Comparison of ENCODE assay signal across 8 cellular contexts in genomic region chr6:131116755-131117360, GRCh38. TPM values are rescaled to one million over a fixed set of nuclear protein-coding genes. Genes with fewer than 3 reads are reported as not detected.
DNase-seq lines count a peak whose midpoint lies in the region; ATAC-seq and TF ChIP-seq lines count a peak whose summit lies in the region.

No MANE protein-coding gene starts in this region.

- no peaks in the 10 kb centered on the region for H3K9me2 ChIP-seq in GM23338 (ENCODE audit: insufficient read depth)

- CTCF ChIA-PET in activated naive CD4-positive, alpha-beta T cell treated with anti-CD3 and anti-CD28 coated beads for 36 hours (lab: Charles Lee): interaction anchor here (0.5 to 6.4 kb wide), 14 partner anchors 9 to 436 kb away, joined by 3 to 104 read pairs (median 3); no protein-coding TSS in a partner anchor

- H3K27ac Mint-ChIP-seq in CD4-positive, CD25-positive, alpha-beta regulatory T cell: no peak overlapping the region
- H3K27ac Mint-ChIP-seq in GM23338: no peak overlapping the region
- no peak overlapping the region for H3K27ac Mint-ChIP-seq in activated naive CD4-positive, alpha-beta T cell treated with anti-CD3 and anti-CD28 coated beads for 36 hours

- no peak overlapping the region for H3K9ac ChIP-seq in smooth muscle cell (ENCODE audit: low read depth)

- H3K4me1 Mint-ChIP-seq in CD4-positive, CD25-positive, alpha-beta regulatory T cell: no peaks in the 10 kb centered on the region
- peaks cover under 1% of the 10 kb centered on the region; the same call in 2 of the 3 replicates for H3K4me1 Mint-ChIP-seq in GM23338
- no peaks in the 10 kb centered on the region for H3K4me1 Mint-ChIP-seq in activated naive CD4-positive, alpha-beta T cell treated with anti-CD3 and anti-CD28 coated beads for 36 hours (ENCODE audit: low read depth)

- H3K27me3 Mint-ChIP-seq in CD4-positive, CD25-positive, alpha-beta regulatory T cell: peaks cover 26% of the 10 kb centered on the region
- peaks cover 3% of the 10 kb centered on the region for H3K27me3 Mint-ChIP-seq in GM23338 (ENCODE audit: insufficient read depth, low read depth, poor library complexity)
- H3K27me3 Mint-ChIP-seq in activated naive CD4-positive, alpha-beta T cell treated with anti-CD3 and anti-CD28 coated beads for 36 hours (ENCODE audit: low read depth): no peaks in the 10 kb centered on the region

- H3K4me2 ChIP-seq in GM23338 (no peak overlapping the region), smooth muscle cell (no peak overlapping the region)

- H3K27me3 ChIP-seq in CD4-positive, CD25-positive, alpha-beta regulatory T cell (ENCODE audit: control insufficient read depth, insufficient read depth, low read length): no peaks in the 10 kb centered on the region
- no peaks in the 10 kb centered on the region for H3K27me3 ChIP-seq in GM23338 (ENCODE audit: insufficient read depth)
- no peaks in the 10 kb centered on the region for H3K27me3 ChIP-seq in smooth muscle cell (ENCODE audit: low read depth)

- no peaks in the 10 kb centered on the region for H3K9me3 Mint-ChIP-seq in CD4-positive, CD25-positive, alpha-beta regulatory T cell
- H3K9me3 Mint-ChIP-seq in GM23338: peaks cover 9% of the 10 kb centered on the region
- H3K9me3 Mint-ChIP-seq in activated naive CD4-positive, alpha-beta T cell treated with anti-CD3 and anti-CD28 coated beads for 36 hours: no peaks in the 10 kb centered on the region

- no peaks in the 10 kb centered on the region for H3K36me3 ChIP-seq in CD4-positive, CD25-positive, alpha-beta regulatory T cell (ENCODE audit: control insufficient read depth, insufficient read depth, low read length)
- H3K36me3 ChIP-seq in GM23338 (ENCODE audit: insufficient read depth) (no peaks in the 10 kb centered on the region), smooth muscle cell (ENCODE audit: low read depth) (no peaks in the 10 kb centered on the region)

- H3K4me3 ChIP-seq in CD4-positive, CD25-positive, alpha-beta regulatory T cell (ENCODE audit: low read depth, low read length): no peak overlapping the region
- no peak overlapping the region for H3K4me3 ChIP-seq in GM23338
- H3K4me3 ChIP-seq in fibroblast of the aortic adventitia (ENCODE audit: low read depth, low read length): no peak overlapping the region
- no peak overlapping the region for H3K4me3 ChIP-seq in smooth muscle cell

- no peak for ATAC-seq in CD4-positive, CD25-positive, alpha-beta regulatory T cell (ENCODE audit: low read depth in 2 of 2)
- no peak for ATAC-seq in GM23338

- no peak overlapping the region for H3K4me3 Mint-ChIP-seq in CD4-positive, CD25-positive, alpha-beta regulatory T cell
- H3K4me3 Mint-ChIP-seq in GM23338: no peak overlapping the region
- no peak overlapping the region for H3K4me3 Mint-ChIP-seq in activated naive CD4-positive, alpha-beta T cell treated with anti-CD3 and anti-CD28 coated beads for 36 hours

- intact Hi-C loops in activated naive CD4-positive, alpha-beta T cell treated with anti-CD3 and anti-CD28 coated beads for 36 hours (cut with micrococcal nuclease): loop anchor here (1.0 to 5.0 kb wide), 3 partner anchors 232 to 800 kb away; no protein-coding TSS in a partner anchor

- H4K20me1 ChIP-seq in GM23338 (replicated peaks; ENCODE audit: insufficient read depth): no peaks in the 10 kb centered on the region
- H4K20me1 ChIP-seq in smooth muscle cell (ENCODE audit: low read depth): no peaks in the 10 kb centered on the region

- H2AFZ ChIP-seq in GM23338: no peak overlapping the region
- H2AFZ ChIP-seq in smooth muscle cell (ENCODE audit: low read depth): no peak overlapping the region

- TF ChIP-seq CTCF in GM23338 (conservative IDR thresholded peaks at IDR 0.05; ENCODE audit: low read depth in 2 of 2): peak; percentile 70 to 80
- TF ChIP-seq CTCF in fibroblast of the aortic adventitia (IDR thresholded peaks at IDR 0.05; ENCODE audit: insufficient read depth, low read length): peak; percentile 37
- TF ChIP-seq CTCF in smooth muscle cell (IDR thresholded peaks at IDR 0.05; ENCODE audit: borderline replicate concordance, insufficient read depth, poor library complexity, severe bottlenecking): peak; percentile 57

- no peaks in the 10 kb centered on the region for H3K9me3 ChIP-seq in CD4-positive, CD25-positive, alpha-beta regulatory T cell (ENCODE audit: control insufficient read depth in 2 of 2, low read length in 2 of 2)
- H3K9me3 ChIP-seq in smooth muscle cell (replicated peaks; ENCODE audit: low read depth): no peaks in the 10 kb centered on the region

- WGBS in smooth muscle cell (ENCODE audit: low lambda C conversion rate): 54% methylated on average over 4 of the region's 4 CpGs

- no peaks in the 10 kb centered on the region for H3K4me1 ChIP-seq in CD4-positive, CD25-positive, alpha-beta regulatory T cell (ENCODE audit: control insufficient read depth, insufficient read depth, low read length, poor library complexity, severe bottlenecking)
- 0 out of 2 replicates have a peak, but pooled peaks cover under 1% of the 10 kb centered on the region for H3K4me1 ChIP-seq in GM23338 (ENCODE audit: insufficient read depth)
- H3K4me1 ChIP-seq in smooth muscle cell (ENCODE audit: low read depth): no peaks in the 10 kb centered on the region

- peak in 2 of 3 donors; percentile 38 to 59 for DNase-seq in CD4-positive, CD25-positive, alpha-beta regulatory T cell
- DNase-seq in GM23338 (ENCODE audit: low spot score) (peak; percentile 78), RPMI8226 (peak; percentile 4), fibroblast of the aortic adventitia (ENCODE audit: low read depth) (peak; percentile 79), smooth muscle cell (lab: John Stamatoyannopoulos, UW; ENCODE audit: unreplicated experiment) (no peak), HK-2 (ENCODE audit: unreplicated experiment) (no peak)
- DNase-seq in activated naive CD4-positive, alpha-beta T cell treated with anti-CD3 and anti-CD28 coated beads for 36 hours: no peak
- DNase-seq in effector CD8-positive, alpha-beta T cell (lab: John Stamatoyannopoulos, UW): no peak

- H3F3A ChIP-seq in GM23338 (replicated peaks; ENCODE audit: low read depth) (no peaks in the 10 kb centered on the region), smooth muscle cell (ENCODE audit: low read depth) (no peaks in the 10 kb centered on the region)

- no peak overlapping the region for H3K27ac ChIP-seq in CD4-positive, CD25-positive, alpha-beta regulatory T cell (ENCODE audit: insufficient read depth, low read length, poor library complexity, severe bottlenecking)
- H3K27ac ChIP-seq in GM23338 (ENCODE audit: low read depth) (no peak overlapping the region), smooth muscle cell (ENCODE audit: low read depth) (no peak overlapping the region)

- H3K36me3 Mint-ChIP-seq in CD4-positive, CD25-positive, alpha-beta regulatory T cell: no peaks in the 10 kb centered on the region
- peaks cover 6% of the 10 kb centered on the region; the same call in 1 of the 3 replicates for H3K36me3 Mint-ChIP-seq in GM23338 (ENCODE audit: low read depth)
- H3K36me3 Mint-ChIP-seq in activated naive CD4-positive, alpha-beta T cell treated with anti-CD3 and anti-CD28 coated beads for 36 hours (ENCODE audit: low read depth): no peaks in the 10 kb centered on the region

- H3K79me2 ChIP-seq in GM23338 (replicated peaks; ENCODE audit: insufficient read depth) (no peaks in the 10 kb centered on the region), smooth muscle cell (ENCODE audit: low read depth) (no peaks in the 10 kb centered on the region)

TF ChIP-seq in GM23338, 12 proteins besides CTCF, POLR2A, EP300 and RAD21 (continues in another document):
- TF ChIP-seq CREB1 (CRISPR knock-in tag; IDR thresholded peaks at IDR 0.05; ENCODE audit: low read depth) (no peak), ZNF114 (CRISPR knock-in tag; IDR thresholded peaks at IDR 0.05) (no peak), ETS1 (IDR thresholded peaks at IDR 0.05) (no peak), STAT1 (IDR thresholded peaks at IDR 0.05; ENCODE audit: unreplicated experiment) (no peak), JUNB (IDR thresholded peaks at IDR 0.05; ENCODE audit: unreplicated experiment) (no peak), POLR2AphosphoS5 (IDR thresholded peaks at IDR 0.05; ENCODE audit: low read depth) (no peak), EZH2phosphoT487 (IDR thresholded peaks at IDR 0.05; ENCODE audit: unreplicated experiment) (no peak)

RNA-seq across cellular contexts. Expression of gene AKAP7, which starts 18.4 kb away (rescaled TPM):
- 3.0 TPM for total RNA-seq in CD4-positive, CD25-positive, alpha-beta regulatory T cell
- 10 to 100 TPM in 3 of 4 donors, 1 to 10 TPM in 1; 9.7 to 20.6 (median 13.3) TPM for polyA plus RNA-seq in CD4-positive, CD25-positive, alpha-beta regulatory T cell
- total RNA-seq in GM23338 (2014; rRNA removed; shearing (Covaris generic)): 18.4 and 20.0 TPM in 2 replicates
- polyA plus RNA-seq in GM23338 (2016; fragmentation: Nextera tagmentation; extraction: Ambion mirVana) (12.2 and 13.0 TPM in 2 replicates), smooth muscle cell (2.0 and 3.6 TPM in 2 replicates)
- total RNA-seq in fibroblast of the aortic adventitia (ENCODE audit: low replicate concordance) (5.4 and 27.9 TPM in 2 replicates), smooth muscle cell (6.5 and 9.5 TPM in 2 replicates)
- total RNA-seq in activated naive CD4-positive, alpha-beta T cell treated with anti-CD3 and anti-CD28 coated beads for 36 hours: 1 to 10 TPM; 7.3 to 7.5 TPM

RNA-seq across cellular contexts. Expression of gene EPB41L2, which starts 53.8 kb away (rescaled TPM):
- 13.6 TPM for total RNA-seq in CD4-positive, CD25-positive, alpha-beta regulatory T cell
- 1 to 10 TPM; 3.3 to 4.1 (median 3.6) TPM for polyA plus RNA-seq in CD4-positive, CD25-positive, alpha-beta regulatory T cell
- total RNA-seq in GM23338 (2014; rRNA removed; shearing (Covaris generic)): 65.9 and 91.7 TPM in 2 replicates
- 76.2 and 76.7 TPM in 2 replicates for polyA plus RNA-seq in GM23338 (2016; fragmentation: Nextera tagmentation; extraction: Ambion mirVana)
- total RNA-seq in fibroblast of the aortic adventitia (ENCODE audit: low replicate concordance): 117 and 130 TPM in 2 replicates
- 44.6 and 52.9 TPM in 2 replicates for total RNA-seq in smooth muscle cell
- 40.2 and 44.2 TPM in 2 replicates for polyA plus RNA-seq in smooth muscle cell
- total RNA-seq in activated naive CD4-positive, alpha-beta T cell treated with anti-CD3 and anti-CD28 coated beads for 36 hours: 10 to 100 TPM; 33.5 to 37.7 TPM

Comparison
In these comparisons a context has a peak if more than half of its experiments do, and no peak if none do; other contexts are left out.
1. DNase-seq: peak in CD4-positive, CD25-positive, alpha-beta regulatory T cell (2 of 3), GM23338 (single experiment), RPMI8226 (single experiment) and fibroblast of the aortic adventitia (single experiment); none in smooth muscle cell (single experiment), activated naive CD4-positive, alpha-beta T cell treated with anti-CD3 and anti-CD28 coated beads for 36 hours (single experiment), HK-2 (single experiment) and effector CD8-positive, alpha-beta T cell (single experiment).
2. Peak in every context shown above with its lines, with median percentiles within 50 percentile points of each other: CTCF ChIP-seq.